1 cellular context compared by ENCODE assay signal in the genomic region with DNA sequence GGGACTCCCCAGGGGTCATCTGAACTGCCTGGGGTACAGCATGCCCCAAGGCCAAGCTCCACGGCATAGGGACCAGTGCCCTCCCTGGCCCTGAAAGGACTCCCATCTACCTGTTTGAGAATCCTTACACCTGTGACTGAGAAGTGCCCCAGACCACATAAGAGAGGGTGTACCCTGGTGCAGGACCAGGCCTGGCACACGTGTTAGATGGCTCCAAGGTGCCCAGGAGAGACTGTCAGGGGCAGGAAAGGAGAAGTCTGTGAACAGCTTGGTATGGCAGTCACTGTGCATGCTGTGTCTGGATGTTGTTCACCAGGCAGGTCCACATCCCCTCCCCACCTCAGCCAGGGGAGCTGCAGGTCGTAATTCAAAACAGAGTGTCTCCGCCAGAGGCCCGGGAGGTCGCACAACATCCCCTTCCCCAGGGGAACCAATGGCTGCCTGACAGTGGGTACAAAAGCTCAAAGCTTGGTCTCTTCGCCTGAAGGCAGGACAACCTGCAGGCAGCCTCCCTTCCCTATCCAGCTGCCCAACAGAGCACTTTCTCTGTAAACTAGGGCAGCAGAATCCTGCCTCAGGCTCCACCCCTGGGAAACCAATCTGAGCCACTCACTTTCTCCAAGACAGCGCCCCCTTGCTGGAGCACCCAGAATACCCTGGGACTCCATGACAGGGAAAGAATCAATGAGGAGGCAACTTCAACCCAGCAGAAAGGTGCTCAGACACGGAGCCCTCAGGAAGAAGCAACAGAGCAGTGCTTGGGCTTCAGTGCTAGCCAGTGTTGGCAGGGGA.
TF ChIP-seq lines count a peak whose summit lies in the region.

No MANE protein-coding gene starts in this region.

TF ChIP-seq in K562, 482 proteins besides CTCF, POLR2A, EP300 and RAD21 (continued from another document and continues in another):
- TF ChIP-seq, protein P1, sequence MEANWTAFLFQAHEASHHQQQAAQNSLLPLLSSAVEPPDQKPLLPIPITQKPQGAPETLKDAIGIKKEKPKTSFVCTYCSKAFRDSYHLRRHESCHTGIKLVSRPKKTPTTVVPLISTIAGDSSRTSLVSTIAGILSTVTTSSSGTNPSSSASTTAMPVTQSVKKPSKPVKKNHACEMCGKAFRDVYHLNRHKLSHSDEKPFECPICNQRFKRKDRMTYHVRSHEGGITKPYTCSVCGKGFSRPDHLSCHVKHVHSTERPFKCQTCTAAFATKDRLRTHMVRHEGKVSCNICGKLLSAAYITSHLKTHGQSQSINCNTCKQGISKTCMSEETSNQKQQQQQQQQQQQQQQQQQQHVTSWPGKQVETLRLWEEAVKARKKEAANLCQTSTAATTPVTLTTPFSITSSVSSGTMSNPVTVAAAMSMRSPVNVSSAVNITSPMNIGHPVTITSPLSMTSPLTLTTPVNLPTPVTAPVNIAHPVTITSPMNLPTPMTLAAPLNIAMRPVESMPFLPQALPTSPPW (CRISPR knock-in tag; IDR thresholded peaks at IDR 0.05): no peak
- TF ChIP-seq RCOR1 (IDR thresholded peaks at IDR 0.05; ENCODE audit: borderline replicate concordance in 1 of 2, low read depth in 2 of 2, low read length in 2 of 2): peak in 1 of 2 experiments; percentile 76; a peak in 2 of 4 replicates
- TF ChIP-seq CEBPB (tag; IDR thresholded peaks at IDR 0.05): no peak
- TF ChIP-seq ZNF766 (CRISPR knock-in tag; conservative IDR thresholded peaks at IDR 0.05): no peak
- TF ChIP-seq HLTF (IDR thresholded peaks at IDR 0.05): no peak
- TF ChIP-seq, protein P2, sequence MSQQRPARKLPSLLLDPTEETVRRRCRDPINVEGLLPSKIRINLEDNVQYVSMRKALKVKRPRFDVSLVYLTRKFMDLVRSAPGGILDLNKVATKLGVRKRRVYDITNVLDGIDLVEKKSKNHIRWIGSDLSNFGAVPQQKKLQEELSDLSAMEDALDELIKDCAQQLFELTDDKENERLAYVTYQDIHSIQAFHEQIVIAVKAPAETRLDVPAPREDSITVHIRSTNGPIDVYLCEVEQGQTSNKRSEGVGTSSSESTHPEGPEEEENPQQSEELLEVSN (IDR thresholded peaks at IDR 0.05; ENCODE audit: borderline replicate concordance in 1 of 2, extremely low read depth in 1 of 2, insufficient read depth in 1 of 2, insufficient read length in 1 of 2, low read depth in 1 of 2, low read length in 1 of 2, poor library complexity in 1 of 2, severe bottlenecking in 1 of 2): no peak
- TF ChIP-seq PRMT5 (CRISPR knock-in tag; IDR thresholded peaks at IDR 0.05): no peak
- TF ChIP-seq, protein P3, sequence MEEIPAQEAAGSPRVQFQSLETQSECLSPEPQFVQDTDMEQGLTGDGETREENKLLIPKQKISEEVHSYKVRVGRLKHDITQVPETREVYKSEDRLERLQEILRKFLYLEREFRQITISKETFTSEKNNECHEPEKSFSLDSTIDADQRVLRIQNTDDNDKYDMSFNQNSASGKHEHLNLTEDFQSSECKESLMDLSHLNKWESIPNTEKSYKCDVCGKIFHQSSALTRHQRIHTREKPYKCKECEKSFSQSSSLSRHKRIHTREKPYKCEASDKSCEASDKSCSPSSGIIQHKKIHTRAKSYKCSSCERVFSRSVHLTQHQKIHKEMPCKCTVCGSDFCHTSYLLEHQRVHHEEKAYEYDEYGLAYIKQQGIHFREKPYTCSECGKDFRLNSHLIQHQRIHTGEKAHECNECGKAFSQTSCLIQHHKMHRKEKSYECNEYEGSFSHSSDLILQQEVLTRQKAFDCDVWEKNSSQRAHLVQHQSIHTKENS (CRISPR knock-in tag; IDR thresholded peaks at IDR 0.05): no peak
- TF ChIP-seq, protein P4, sequence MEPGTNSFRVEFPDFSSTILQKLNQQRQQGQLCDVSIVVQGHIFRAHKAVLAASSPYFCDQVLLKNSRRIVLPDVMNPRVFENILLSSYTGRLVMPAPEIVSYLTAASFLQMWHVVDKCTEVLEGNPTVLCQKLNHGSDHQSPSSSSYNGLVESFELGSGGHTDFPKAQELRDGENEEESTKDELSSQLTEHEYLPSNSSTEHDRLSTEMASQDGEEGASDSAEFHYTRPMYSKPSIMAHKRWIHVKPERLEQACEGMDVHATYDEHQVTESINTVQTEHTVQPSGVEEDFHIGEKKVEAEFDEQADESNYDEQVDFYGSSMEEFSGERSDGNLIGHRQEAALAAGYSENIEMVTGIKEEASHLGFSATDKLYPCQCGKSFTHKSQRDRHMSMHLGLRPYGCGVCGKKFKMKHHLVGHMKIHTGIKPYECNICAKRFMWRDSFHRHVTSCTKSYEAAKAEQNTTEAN (CRISPR knock-in tag; IDR thresholded peaks at IDR 0.05): no peak
- TF ChIP-seq LCOR (CRISPR knock-in tag; IDR thresholded peaks at IDR 0.05): no peak
- TF ChIP-seq NCOA6 (IDR thresholded peaks at IDR 0.05): no peak
- TF ChIP-seq, protein P5, sequence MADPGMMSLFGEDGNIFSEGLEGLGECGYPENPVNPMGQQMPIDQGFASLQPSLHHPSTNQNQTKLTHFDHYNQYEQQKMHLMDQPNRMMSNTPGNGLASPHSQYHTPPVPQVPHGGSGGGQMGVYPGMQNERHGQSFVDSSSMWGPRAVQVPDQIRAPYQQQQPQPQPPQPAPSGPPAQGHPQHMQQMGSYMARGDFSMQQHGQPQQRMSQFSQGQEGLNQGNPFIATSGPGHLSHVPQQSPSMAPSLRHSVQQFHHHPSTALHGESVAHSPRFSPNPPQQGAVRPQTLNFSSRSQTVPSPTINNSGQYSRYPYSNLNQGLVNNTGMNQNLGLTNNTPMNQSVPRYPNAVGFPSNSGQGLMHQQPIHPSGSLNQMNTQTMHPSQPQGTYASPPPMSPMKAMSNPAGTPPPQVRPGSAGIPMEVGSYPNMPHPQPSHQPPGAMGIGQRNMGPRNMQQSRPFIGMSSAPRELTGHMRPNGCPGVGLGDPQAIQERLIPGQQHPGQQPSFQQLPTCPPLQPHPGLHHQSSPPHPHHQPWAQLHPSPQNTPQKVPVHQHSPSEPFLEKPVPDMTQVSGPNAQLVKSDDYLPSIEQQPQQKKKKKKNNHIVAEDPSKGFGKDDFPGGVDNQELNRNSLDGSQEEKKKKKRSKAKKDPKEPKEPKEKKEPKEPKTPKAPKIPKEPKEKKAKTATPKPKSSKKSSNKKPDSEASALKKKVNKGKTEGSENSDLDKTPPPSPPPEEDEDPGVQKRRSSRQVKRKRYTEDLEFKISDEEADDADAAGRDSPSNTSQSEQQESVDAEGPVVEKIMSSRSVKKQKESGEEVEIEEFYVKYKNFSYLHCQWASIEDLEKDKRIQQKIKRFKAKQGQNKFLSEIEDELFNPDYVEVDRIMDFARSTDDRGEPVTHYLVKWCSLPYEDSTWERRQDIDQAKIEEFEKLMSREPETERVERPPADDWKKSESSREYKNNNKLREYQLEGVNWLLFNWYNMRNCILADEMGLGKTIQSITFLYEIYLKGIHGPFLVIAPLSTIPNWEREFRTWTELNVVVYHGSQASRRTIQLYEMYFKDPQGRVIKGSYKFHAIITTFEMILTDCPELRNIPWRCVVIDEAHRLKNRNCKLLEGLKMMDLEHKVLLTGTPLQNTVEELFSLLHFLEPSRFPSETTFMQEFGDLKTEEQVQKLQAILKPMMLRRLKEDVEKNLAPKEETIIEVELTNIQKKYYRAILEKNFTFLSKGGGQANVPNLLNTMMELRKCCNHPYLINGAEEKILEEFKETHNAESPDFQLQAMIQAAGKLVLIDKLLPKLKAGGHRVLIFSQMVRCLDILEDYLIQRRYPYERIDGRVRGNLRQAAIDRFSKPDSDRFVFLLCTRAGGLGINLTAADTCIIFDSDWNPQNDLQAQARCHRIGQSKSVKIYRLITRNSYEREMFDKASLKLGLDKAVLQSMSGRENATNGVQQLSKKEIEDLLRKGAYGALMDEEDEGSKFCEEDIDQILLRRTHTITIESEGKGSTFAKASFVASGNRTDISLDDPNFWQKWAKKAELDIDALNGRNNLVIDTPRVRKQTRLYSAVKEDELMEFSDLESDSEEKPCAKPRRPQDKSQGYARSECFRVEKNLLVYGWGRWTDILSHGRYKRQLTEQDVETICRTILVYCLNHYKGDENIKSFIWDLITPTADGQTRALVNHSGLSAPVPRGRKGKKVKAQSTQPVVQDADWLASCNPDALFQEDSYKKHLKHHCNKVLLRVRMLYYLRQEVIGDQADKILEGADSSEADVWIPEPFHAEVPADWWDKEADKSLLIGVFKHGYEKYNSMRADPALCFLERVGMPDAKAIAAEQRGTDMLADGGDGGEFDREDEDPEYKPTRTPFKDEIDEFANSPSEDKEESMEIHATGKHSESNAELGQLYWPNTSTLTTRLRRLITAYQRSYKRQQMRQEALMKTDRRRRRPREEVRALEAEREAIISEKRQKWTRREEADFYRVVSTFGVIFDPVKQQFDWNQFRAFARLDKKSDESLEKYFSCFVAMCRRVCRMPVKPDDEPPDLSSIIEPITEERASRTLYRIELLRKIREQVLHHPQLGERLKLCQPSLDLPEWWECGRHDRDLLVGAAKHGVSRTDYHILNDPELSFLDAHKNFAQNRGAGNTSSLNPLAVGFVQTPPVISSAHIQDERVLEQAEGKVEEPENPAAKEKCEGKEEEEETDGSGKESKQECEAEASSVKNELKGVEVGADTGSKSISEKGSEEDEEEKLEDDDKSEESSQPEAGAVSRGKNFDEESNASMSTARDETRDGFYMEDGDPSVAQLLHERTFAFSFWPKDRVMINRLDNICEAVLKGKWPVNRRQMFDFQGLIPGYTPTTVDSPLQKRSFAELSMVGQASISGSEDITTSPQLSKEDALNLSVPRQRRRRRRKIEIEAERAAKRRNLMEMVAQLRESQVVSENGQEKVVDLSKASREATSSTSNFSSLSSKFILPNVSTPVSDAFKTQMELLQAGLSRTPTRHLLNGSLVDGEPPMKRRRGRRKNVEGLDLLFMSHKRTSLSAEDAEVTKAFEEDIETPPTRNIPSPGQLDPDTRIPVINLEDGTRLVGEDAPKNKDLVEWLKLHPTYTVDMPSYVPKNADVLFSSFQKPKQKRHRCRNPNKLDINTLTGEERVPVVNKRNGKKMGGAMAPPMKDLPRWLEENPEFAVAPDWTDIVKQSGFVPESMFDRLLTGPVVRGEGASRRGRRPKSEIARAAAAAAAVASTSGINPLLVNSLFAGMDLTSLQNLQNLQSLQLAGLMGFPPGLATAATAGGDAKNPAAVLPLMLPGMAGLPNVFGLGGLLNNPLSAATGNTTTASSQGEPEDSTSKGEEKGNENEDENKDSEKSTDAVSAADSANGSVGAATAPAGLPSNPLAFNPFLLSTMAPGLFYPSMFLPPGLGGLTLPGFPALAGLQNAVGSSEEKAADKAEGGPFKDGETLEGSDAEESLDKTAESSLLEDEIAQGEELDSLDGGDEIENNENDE (IDR thresholded peaks at IDR 0.05; ENCODE audit: low read depth, low read length): no peak
- 0 out of 2 replicates have a peak, but pooled peaks have one; percentile 7 for TF ChIP-seq SUPT5H (IDR thresholded peaks at IDR 0.05)
- no peak for TF ChIP-seq BRD4 (IDR thresholded peaks at IDR 0.05)
- TF ChIP-seq HIVEP1 (CRISPR knock-in tag; IDR thresholded peaks at IDR 0.05): no peak
- TF ChIP-seq, protein P6, sequence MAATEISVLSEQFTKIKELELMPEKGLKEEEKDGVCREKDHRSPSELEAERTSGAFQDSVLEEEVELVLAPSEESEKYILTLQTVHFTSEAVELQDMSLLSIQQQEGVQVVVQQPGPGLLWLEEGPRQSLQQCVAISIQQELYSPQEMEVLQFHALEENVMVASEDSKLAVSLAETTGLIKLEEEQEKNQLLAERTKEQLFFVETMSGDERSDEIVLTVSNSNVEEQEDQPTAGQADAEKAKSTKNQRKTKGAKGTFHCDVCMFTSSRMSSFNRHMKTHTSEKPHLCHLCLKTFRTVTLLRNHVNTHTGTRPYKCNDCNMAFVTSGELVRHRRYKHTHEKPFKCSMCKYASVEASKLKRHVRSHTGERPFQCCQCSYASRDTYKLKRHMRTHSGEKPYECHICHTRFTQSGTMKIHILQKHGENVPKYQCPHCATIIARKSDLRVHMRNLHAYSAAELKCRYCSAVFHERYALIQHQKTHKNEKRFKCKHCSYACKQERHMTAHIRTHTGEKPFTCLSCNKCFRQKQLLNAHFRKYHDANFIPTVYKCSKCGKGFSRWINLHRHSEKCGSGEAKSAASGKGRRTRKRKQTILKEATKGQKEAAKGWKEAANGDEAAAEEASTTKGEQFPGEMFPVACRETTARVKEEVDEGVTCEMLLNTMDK (IDR thresholded peaks at IDR 0.05; ENCODE audit: borderline replicate concordance, insufficient read depth, low read depth, low read length, poor library complexity, severe bottlenecking): peak; percentile 56
- TF ChIP-seq NEUROD1 (IDR thresholded peaks at IDR 0.05; ENCODE audit: borderline replicate concordance, low read depth, low read length, partially characterized antibody): no peak
- TF ChIP-seq, protein P7, sequence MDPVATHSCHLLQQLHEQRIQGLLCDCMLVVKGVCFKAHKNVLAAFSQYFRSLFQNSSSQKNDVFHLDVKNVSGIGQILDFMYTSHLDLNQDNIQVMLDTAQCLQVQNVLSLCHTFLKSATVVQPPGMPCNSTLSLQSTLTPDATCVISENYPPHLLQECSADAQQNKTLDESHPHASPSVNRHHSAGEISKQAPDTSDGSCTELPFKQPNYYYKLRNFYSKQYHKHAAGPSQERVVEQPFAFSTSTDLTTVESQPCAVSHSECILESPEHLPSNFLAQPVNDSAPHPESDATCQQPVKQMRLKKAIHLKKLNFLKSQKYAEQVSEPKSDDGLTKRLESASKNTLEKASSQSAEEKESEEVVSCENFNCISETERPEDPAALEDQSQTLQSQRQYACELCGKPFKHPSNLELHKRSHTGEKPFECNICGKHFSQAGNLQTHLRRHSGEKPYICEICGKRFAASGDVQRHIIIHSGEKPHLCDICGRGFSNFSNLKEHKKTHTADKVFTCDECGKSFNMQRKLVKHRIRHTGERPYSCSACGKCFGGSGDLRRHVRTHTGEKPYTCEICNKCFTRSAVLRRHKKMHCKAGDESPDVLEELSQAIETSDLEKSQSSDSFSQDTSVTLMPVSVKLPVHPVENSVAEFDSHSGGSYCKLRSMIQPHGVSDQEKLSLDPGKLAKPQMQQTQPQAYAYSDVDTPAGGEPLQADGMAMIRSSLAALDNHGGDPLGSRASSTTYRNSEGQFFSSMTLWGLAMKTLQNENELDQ (CRISPR knock-in tag; IDR thresholded peaks at IDR 0.05; ENCODE audit: borderline replicate concordance): peak; percentile 75; the same call in 1 of the 2 replicates
- TF ChIP-seq ZKSCAN8 (CRISPR knock-in tag; IDR thresholded peaks at IDR 0.05): no peak
- TF ChIP-seq, protein P8, sequence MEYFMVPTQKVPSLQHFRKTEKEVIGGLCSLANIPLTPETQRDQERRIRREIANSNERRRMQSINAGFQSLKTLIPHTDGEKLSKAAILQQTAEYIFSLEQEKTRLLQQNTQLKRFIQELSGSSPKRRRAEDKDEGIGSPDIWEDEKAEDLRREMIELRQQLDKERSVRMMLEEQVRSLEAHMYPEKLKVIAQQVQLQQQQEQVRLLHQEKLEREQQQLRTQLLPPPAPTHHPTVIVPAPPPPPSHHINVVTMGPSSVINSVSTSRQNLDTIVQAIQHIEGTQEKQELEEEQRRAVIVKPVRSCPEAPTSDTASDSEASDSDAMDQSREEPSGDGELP (CRISPR knock-in tag; IDR thresholded peaks at IDR 0.05; ENCODE audit: borderline replicate concordance): peak; percentile 20; the same call in 1 of the 2 replicates
- 0 out of 2 replicates have a peak, but pooled peaks have one; percentile 57 for TF ChIP-seq ZNF282 (CRISPR knock-in tag; IDR thresholded peaks at IDR 0.05)
- TF ChIP-seq FOS (IDR thresholded peaks at IDR 0.05; ENCODE audit: extremely low read depth, insufficient read length): no peak
- TF ChIP-seq ZNF347 (CRISPR knock-in tag; IDR thresholded peaks at IDR 0.05; ENCODE audit: low read depth): no peak
- TF ChIP-seq YY1 (IDR thresholded peaks at IDR 0.05; ENCODE audit: borderline replicate concordance in 1 of 3, control insufficient read depth in 1 of 3, extremely low read depth in 1 of 3, insufficient read depth in 3 of 3, insufficient read length in 1 of 3, insufficient replicate concordance in 2 of 3, low read depth in 1 of 3, low read length in 2 of 3): peak in 1 of 3 experiments; percentile 29
- TF ChIP-seq, protein P9, sequence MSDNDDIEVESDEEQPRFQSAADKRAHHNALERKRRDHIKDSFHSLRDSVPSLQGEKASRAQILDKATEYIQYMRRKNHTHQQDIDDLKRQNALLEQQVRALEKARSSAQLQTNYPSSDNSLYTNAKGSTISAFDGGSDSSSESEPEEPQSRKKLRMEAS (CRISPR knock-in tag; IDR thresholded peaks at IDR 0.05): 0 out of 2 replicates have a peak, but pooled peaks have one; percentile 28
- no peak for TF ChIP-seq ELF4 (CRISPR knock-in tag; IDR thresholded peaks at IDR 0.05)
- TF ChIP-seq ZNF707 (CRISPR knock-in tag; conservative IDR thresholded peaks at IDR 0.05): no peak
